8 cellular contexts compared by ENCODE assay signal in the genomic region with DNA sequence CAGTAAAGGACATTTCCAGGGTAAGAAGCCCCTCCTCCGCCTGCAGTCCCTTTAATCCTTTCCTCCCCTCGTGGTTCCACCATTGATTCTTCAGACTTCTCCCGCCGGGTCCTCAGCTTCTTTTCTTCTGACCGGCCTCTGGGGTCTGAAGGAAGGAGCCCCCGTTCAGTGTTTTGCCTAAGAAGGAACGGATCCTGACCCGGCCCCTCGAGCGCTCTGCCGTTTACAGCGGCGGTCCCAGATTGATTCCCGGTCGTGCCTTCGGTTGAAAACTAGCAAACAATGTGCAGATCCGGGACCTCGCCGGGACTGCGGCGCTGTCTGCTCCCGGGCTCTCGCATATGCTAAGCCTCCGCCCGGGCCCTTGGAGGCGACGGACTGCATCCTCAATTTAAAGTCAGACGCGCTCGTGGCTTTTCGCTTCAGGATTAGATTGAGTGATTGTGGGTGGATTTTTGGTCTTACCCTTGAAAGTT. TPM values are rescaled to one million over a fixed set of nuclear protein-coding genes. Genes with fewer than 3 reads are reported as not detected.
DNase-seq lines count a peak whose midpoint lies in the region; ATAC-seq and TF ChIP-seq lines count a peak whose summit lies in the region.

No MANE protein-coding gene starts in this region.

- DNase-seq in COLO829 (ENCODE audit: low spot score) (peak; percentile 54), HEK293T (ENCODE audit: extremely low spot score) (peak; percentile 51), NCI-H510A (lab: John Stamatoyannopoulos, UW) (peak; percentile 21), memory B cell (ENCODE audit: low spot score in 2 of 2) (no peak), SKM-1 treated with dmso at 0.1 percent for 144 hours (lab: John Stamatoyannopoulos, UW; ENCODE audit: unreplicated experiment) (no peak)
- DNase-seq in activated CD8-positive, alpha-beta T cell treated with anti-CD3 and anti-CD28 coated beads for 36 hours: peak; percentile 66
- peak; percentile 14 for DNase-seq in stimulated activated CD8-positive, alpha-beta memory T cell treated with anti-CD3 and anti-CD28 coated beads, Interleukin-12 subunit alpha, Interleukin-12 subunit beta, amount 100 ng/mL, for 1 hour (ENCODE audit: low read depth)

- CTCF ChIA-PET in HEK293T (lab: Yijun Ruan, JAX): interaction anchor here (0.6 to 1.2 kb wide), 2 partner anchors 10 to 405 kb away, joined by 3 read pairs; no protein-coding TSS in a partner anchor
- CTCF ChIA-PET in activated CD8-positive, alpha-beta T cell treated with anti-CD3 and anti-CD28 coated beads for 36 hours (lab: Charles Lee): no interaction called here

- H3K4me3 Mint-ChIP-seq in activated CD8-positive, alpha-beta T cell treated with anti-CD3 and anti-CD28 coated beads for 36 hours: peak overlapping the region; percentile 78
- peak overlapping the region; percentile 95 for H3K4me3 Mint-ChIP-seq in memory B cell

- no peaks in the 10 kb centered on the region for H3K36me3 ChIP-seq in endocrine pancreas (ENCODE audit: control insufficient read depth, insufficient read depth, low read length)

- H3K36me3 Mint-ChIP-seq in activated CD8-positive, alpha-beta T cell treated with anti-CD3 and anti-CD28 coated beads for 36 hours (ENCODE audit: low read depth): peaks cover 51% of the 10 kb centered on the region
- H3K36me3 Mint-ChIP-seq in memory B cell: peaks cover 10% of the 10 kb centered on the region

- intact Hi-C loops in activated CD8-positive, alpha-beta T cell treated with anti-CD3 and anti-CD28 coated beads for 36 hours (cut with micrococcal nuclease): loop anchor here (5.0 kb wide), 1 partner anchor 341 kb away; no protein-coding TSS in a partner anchor

- no peaks in the 10 kb centered on the region for H3K27me3 ChIP-seq in endocrine pancreas (ENCODE audit: control insufficient read depth, insufficient read depth, low read length)

- ATAC-seq in activated CD8-positive, alpha-beta T cell treated with anti-CD3 and anti-CD28 coated beads for 36 hours: peak; percentile 15
- ATAC-seq in memory B cell (ENCODE audit: low read depth): no peak

- H3K9ac ChIP-seq in endocrine pancreas (ENCODE audit: control insufficient read depth, insufficient read depth, low read length): peak overlapping the region; percentile 97

- H3K9me3 ChIP-seq in endocrine pancreas (ENCODE audit: control insufficient read depth, low read length): no peaks in the 10 kb centered on the region

- H3K27ac Mint-ChIP-seq in activated CD8-positive, alpha-beta T cell treated with anti-CD3 and anti-CD28 coated beads for 36 hours: peak overlapping the region; percentile 96
- peak overlapping the region; percentile 97 for H3K27ac Mint-ChIP-seq in memory B cell

- POLR2A ChIA-PET in HEK293T (lab: Yijun Ruan, JAX): interaction anchor here (1.8 kb wide), 1 partner anchor 57 kb away, joined by 9 read pairs; a partner anchor contains a TSS
- POLR2A ChIA-PET in activated CD8-positive, alpha-beta T cell treated with anti-CD3 and anti-CD28 coated beads for 36 hours (lab: Charles Lee): interaction anchor here (0.7 to 1.4 kb wide), 3 partner anchors 9 to 489 kb away, joined by 3 to 4 read pairs (median 4); no protein-coding TSS in a partner anchor

- H3K4me1 Mint-ChIP-seq in activated CD8-positive, alpha-beta T cell treated with anti-CD3 and anti-CD28 coated beads for 36 hours (ENCODE audit: low read depth): peaks cover 52% of the 10 kb centered on the region
- peaks cover 23% of the 10 kb centered on the region for H3K4me1 Mint-ChIP-seq in memory B cell

- H3K4me1 ChIP-seq in endocrine pancreas (ENCODE audit: control insufficient read depth, insufficient read depth, low read length): peaks cover 5% of the 10 kb centered on the region

- H3K4me3 ChIP-seq in endocrine pancreas (ENCODE audit: control insufficient read depth, insufficient read depth, low read length): peak overlapping the region; percentile 99

- peaks cover 10% of the 10 kb centered on the region for H3K9me3 Mint-ChIP-seq in activated CD8-positive, alpha-beta T cell treated with anti-CD3 and anti-CD28 coated beads for 36 hours
- H3K9me3 Mint-ChIP-seq in memory B cell: peaks cover 5% of the 10 kb centered on the region

- no peaks in the 10 kb centered on the region for H3K27me3 Mint-ChIP-seq in activated CD8-positive, alpha-beta T cell treated with anti-CD3 and anti-CD28 coated beads for 36 hours
- H3K27me3 Mint-ChIP-seq in memory B cell: no peaks in the 10 kb centered on the region

- TF ChIP-seq CTCF in activated CD8-positive, alpha-beta T cell treated with anti-CD3 and anti-CD28 coated beads for 36 hours (IDR thresholded peaks at IDR 0.05): no peak

TF ChIP-seq in HEK293T, 16 proteins besides CTCF, POLR2A, EP300 and RAD21:
- TF ChIP-seq ARNT (IDR thresholded peaks at IDR 0.05) (no peak), L3MBTL2 (conservative IDR thresholded peaks at IDR 0.05) (peak; percentile 74), ELF4 (IDR thresholded peaks at IDR 0.05) (no peak)

RNA-seq across cellular contexts. Expression of a gene that starts 0.5 kb away (rescaled TPM):
- 10 to 100 TPM; 77.6 to 78.7 TPM for total RNA-seq in activated CD8-positive, alpha-beta T cell treated with anti-CD3 and anti-CD28 coated beads for 36 hours

RNA-seq across cellular contexts. Expression of a gene that starts 0.6 kb away (rescaled TPM):
- total RNA-seq in activated CD8-positive, alpha-beta T cell treated with anti-CD3 and anti-CD28 coated beads for 36 hours: 10 to 100 TPM; 38.9 to 47.4 TPM

RNA-seq across cellular contexts. Expression of a gene that starts 57.3 kb away (rescaled TPM):
- total RNA-seq in activated CD8-positive, alpha-beta T cell treated with anti-CD3 and anti-CD28 coated beads for 36 hours: 1 to 10 TPM; 2.3 to 3.0 TPM

Comparison
In these comparisons a context has a peak if more than half of its experiments do, and no peak if none do; other contexts are left out.
1. DNase-seq: peak in COLO829 (single experiment), HEK293T (single experiment), NCI-H510A (single experiment), activated CD8-positive, alpha-beta T cell treated with anti-CD3 and anti-CD28 coated beads for 36 hours (single experiment) and stimulated activated CD8-positive, alpha-beta memory T cell treated with anti-CD3 and anti-CD28 coated beads, Interleukin-12 subunit alpha, Interleukin-12 subunit beta, amount 100 ng/mL, for 1 hour (single experiment); none in memory B cell (0 of 2) and SKM-1 treated with dmso at 0.1 percent for 144 hours (single experiment).